8 cellular contexts compared by ENCODE assay signal in genomic region chr15:50909044-50909342, GRCh38. TPM values are rescaled to one million over a fixed set of nuclear protein-coding genes. Genes with fewer than 3 reads are reported as not detected.
DNase-seq lines count a peak whose midpoint lies in the region; ATAC-seq and TF ChIP-seq lines count a peak whose summit lies in the region.

No MANE protein-coding gene starts in this region.

- H3K27me3 ChIP-seq in H7 (ENCODE audit: control insufficient read depth, insufficient read depth, low read length) (no peaks in the 10 kb centered on the region), iPS-15b (ENCODE audit: control insufficient read depth, insufficient read depth, low read length) (no peaks in the 10 kb centered on the region)

- H3K4me1 ChIP-seq in iPS-15b (ENCODE audit: control insufficient read depth, insufficient read depth, low read length): peaks cover 2% of the 10 kb centered on the region

- H3K27ac Mint-ChIP-seq in activated CD4-positive, alpha-beta memory T cell treated with anti-CD3 and anti-CD28 coated beads, Interleukin-2, amount 10 ng/mL, durations not matched to agents 7 days and 5 days: peak overlapping the region; percentile 84
- H3K27ac Mint-ChIP-seq in stimulated activated naive CD8-positive, alpha-beta T cell treated with anti-CD3 and anti-CD28 coated beads, Interleukin-15, amount 100 ng/mL, for 72 hours: peak overlapping the region; percentile 98 to 100

- no peaks in the 10 kb centered on the region for H3K9me3 ChIP-seq in iPS-15b (ENCODE audit: control insufficient read depth, insufficient read depth, low read length)

- POLR2A ChIA-PET in activated CD4-positive, alpha-beta memory T cell treated with anti-CD3 and anti-CD28 coated beads, Interleukin-2, amount 10 ng/mL, durations not matched to agents 7 days and 5 days (lab: Charles Lee): interaction anchor here (0.5 to 2.8 kb wide), 21 partner anchors 10 to 651 kb away, joined by 3 to 21 read pairs (median 3); partner anchors contain the start of genes GABPB1, TRPM7 and USP8

- H3K4me3 Mint-ChIP-seq in activated CD4-positive, alpha-beta memory T cell treated with anti-CD3 and anti-CD28 coated beads, Interleukin-2, amount 10 ng/mL, durations not matched to agents 7 days and 5 days: peak overlapping the region; percentile 96
- H3K4me3 Mint-ChIP-seq in stimulated activated naive CD8-positive, alpha-beta T cell treated with anti-CD3 and anti-CD28 coated beads, Interleukin-15, amount 100 ng/mL, for 72 hours: peak overlapping the region; percentile 90 to 95

- no peaks in the 10 kb centered on the region for H3K27me3 Mint-ChIP-seq in activated CD4-positive, alpha-beta memory T cell treated with anti-CD3 and anti-CD28 coated beads, Interleukin-2, amount 10 ng/mL, durations not matched to agents 7 days and 5 days
- H3K27me3 Mint-ChIP-seq in stimulated activated naive CD8-positive, alpha-beta T cell treated with anti-CD3 and anti-CD28 coated beads, Interleukin-15, amount 100 ng/mL, for 72 hours: no peaks in the 10 kb centered on the region

- no peak for TF ChIP-seq CTCF in GM13977 (IDR thresholded peaks at IDR 0.05; ENCODE audit: extremely low read depth, insufficient read depth, missing control alignments)

- H3K4me3 ChIP-seq in H7 (ENCODE audit: insufficient read depth, low read depth, low read length) (peak overlapping the region; percentile 89), iPS-15b (ENCODE audit: low read depth, low read length) (peak overlapping the region; percentile 87)

- H3K36me3 ChIP-seq in H7 (replicated peaks; ENCODE audit: control insufficient read depth, insufficient read depth, low read length) (no peaks in the 10 kb centered on the region; the same call in 1 of the 2 replicates), iPS-15b (ENCODE audit: control insufficient read depth, insufficient read depth, low read length) (peaks cover 6% of the 10 kb centered on the region)

- ATAC-seq in stimulated activated naive CD8-positive, alpha-beta T cell treated with anti-CD3 and anti-CD28 coated beads, Interleukin-15, amount 100 ng/mL, for 72 hours: no peak

- in situ Hi-C loops in GM13977 (cut with MboI; ENCODE audit: low pct_unique_long_range_greater_than_20kb, low sequenced_read_pairs, unreplicated experiment): no loop called here

- no peaks in the 10 kb centered on the region for H3K9me3 Mint-ChIP-seq in activated CD4-positive, alpha-beta memory T cell treated with anti-CD3 and anti-CD28 coated beads, Interleukin-2, amount 10 ng/mL, durations not matched to agents 7 days and 5 days
- no peaks in the 10 kb centered on the region for H3K9me3 Mint-ChIP-seq in stimulated activated naive CD8-positive, alpha-beta T cell treated with anti-CD3 and anti-CD28 coated beads, Interleukin-15, amount 100 ng/mL, for 72 hours

- peaks cover 15% of the 10 kb centered on the region for H3K36me3 Mint-ChIP-seq in activated CD4-positive, alpha-beta memory T cell treated with anti-CD3 and anti-CD28 coated beads, Interleukin-2, amount 10 ng/mL, durations not matched to agents 7 days and 5 days (ENCODE audit: low read depth)

- peak overlapping the region; percentile 62 for H3K9ac ChIP-seq in iPS-15b (ENCODE audit: low read depth, low read length)

- DNase-seq in A172 (ENCODE audit: low spot score): peak; percentile 15
- no peak for DNase-seq in H7
- DNase-seq in activated CD4-positive, alpha-beta memory T cell treated with anti-CD3 and anti-CD28 coated beads, Interleukin-2, amount 10 ng/mL, durations not matched to agents 7 days and 5 days: no peak
- no peak for DNase-seq in stimulated activated naive CD8-positive, alpha-beta T cell treated with anti-CD3 and anti-CD28 coated beads, Interleukin-15, amount 100 ng/mL, for 72 hours
- no peak for DNase-seq in iPS-NIHi7 (ENCODE audit: extremely low spot score)
- no peak for DNase-seq in GM13977 (ENCODE audit: low spot score)
- no peak for DNase-seq in activated gamma-delta T cell treated with Interleukin-2 at 50 U/mL for 16 hours

- peaks cover 28% of the 10 kb centered on the region for H3K4me1 Mint-ChIP-seq in activated CD4-positive, alpha-beta memory T cell treated with anti-CD3 and anti-CD28 coated beads, Interleukin-2, amount 10 ng/mL, durations not matched to agents 7 days and 5 days
- H3K4me1 Mint-ChIP-seq in stimulated activated naive CD8-positive, alpha-beta T cell treated with anti-CD3 and anti-CD28 coated beads, Interleukin-15, amount 100 ng/mL, for 72 hours: peaks cover 22% of the 10 kb centered on the region

- CTCF ChIA-PET in activated CD4-positive, alpha-beta memory T cell treated with anti-CD3 and anti-CD28 coated beads, Interleukin-2, amount 10 ng/mL, durations not matched to agents 7 days and 5 days (lab: Charles Lee): interaction anchor here (0.7 to 2.0 kb wide), 8 partner anchors 8 to 593 kb away, joined by 3 to 13 read pairs (median 4); no protein-coding TSS in a partner anchor

RNA-seq across cellular contexts. Expression of gene AP4E1, which starts 0.5 kb away (rescaled TPM):
- 14.5 and 16.3 TPM in 2 replicates for total RNA-seq in A172 (2014; rRNA removed; shearing (Covaris generic))
- 6.6 and 8.1 TPM in 2 replicates for total RNA-seq in H7 (2014; rRNA removed; shearing (Covaris generic))
- total RNA-seq in activated CD4-positive, alpha-beta memory T cell treated with anti-CD3 and anti-CD28 coated beads, Interleukin-2, amount 10 ng/mL, durations not matched to agents 7 days and 5 days: 10 to 100 TPM; 13.3 to 14.5 TPM
